9 cellular contexts compared by ENCODE assay signal in the genomic region with DNA sequence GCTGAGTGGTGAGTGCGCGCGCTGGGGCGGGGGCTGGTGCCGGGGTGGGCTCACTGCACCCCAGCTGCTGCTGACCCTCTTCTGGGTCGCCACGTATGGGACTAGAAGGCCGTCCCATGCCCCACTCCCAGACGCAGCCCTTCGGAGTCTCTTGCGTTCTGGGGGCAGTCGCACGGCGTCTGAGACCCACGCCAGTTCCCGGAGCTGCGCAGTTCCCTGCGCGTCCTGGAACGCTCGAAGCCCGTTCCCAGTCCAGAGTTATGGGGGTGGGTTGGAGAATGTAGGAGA. TPM values are rescaled to one million over a fixed set of nuclear protein-coding genes. Genes with fewer than 3 reads are reported as not detected.
A peak's percentile ranks its signal among the peaks of the same experiment; 100 is the strongest.
DNase-seq lines count a peak whose midpoint lies in the region; ATAC-seq, FAIRE-seq and TF ChIP-seq lines count a peak whose summit lies in the region.
"Had no signal": no experiment of that assay in that cellular context is flagged by ENCODE, and none has a peak within 500 bp of the region (broad histone marks: within the 10 kb centered on the region; RNA-seq: fewer than 3 reads in every experiment).

No MANE protein-coding gene starts in this region.

- peaks cover 61% of the 10 kb centered on the region for H3K27me3 Mint-ChIP-seq in activated naive CD4-positive, alpha-beta T cell treated with anti-CD3 and anti-CD28 coated beads, Interleukin-2, amount 50 U/mL, for 24 hours

- H3K14ac ChIP-seq in H1 (ENCODE audit: insufficient read length): no peak overlapping the region

- H2BK15ac ChIP-seq in H1 (ENCODE audit: low read length): no peak overlapping the region

- no peak overlapping the region for H2AK5ac ChIP-seq in H1 (ENCODE audit: low read depth, low read length)

- 0 out of 2 replicates have a peak overlapping the region, but pooled peaks have one; percentile 23 for H2BK12ac ChIP-seq in H1 (ENCODE audit: low read depth, low read length)

- H3K36me3 ChIP-seq in H1 (ENCODE audit: control insufficient read depth in 2 of 4, insufficient read depth in 4 of 4, low read length in 3 of 4): no peaks in the 10 kb centered on the region; a peak in 1 of 8 replicates
- no peaks in the 10 kb centered on the region for H3K36me3 ChIP-seq in mucosa of descending colon (ENCODE audit: low read depth)
- H3K36me3 ChIP-seq in uterus: no peaks in the 10 kb centered on the region

- H3K4me1 ChIP-seq in H1 (replicated peaks in 1 of 4; ENCODE audit: control insufficient read depth in 3 of 4, insufficient read depth in 4 of 4, low read length in 3 of 4) (peaks cover 0 to 8% (median 6%) of the 10 kb centered on the region in 4 experiments; a peak in 6 of 7 replicates), mucosa of descending colon (ENCODE audit: low read depth) (peaks cover 11% of the 10 kb centered on the region), uterus (no peaks in the 10 kb centered on the region)

- 0 out of 2 replicates have a peak overlapping the region, but pooled peaks have one; percentile 21 for H3K18ac ChIP-seq in H1 (ENCODE audit: extremely low read depth, low read length)

- peak overlapping the region; percentile 88; the same call in 1 of the 2 replicates for H4K8ac ChIP-seq in H1 (ENCODE audit: extremely low read depth, insufficient read depth, low read length)

- no peak for FAIRE-seq in H1 (lab: Jason Lieb, UNC)

- no peak overlapping the region for H2BK120ac ChIP-seq in H1 (replicated peaks; ENCODE audit: low read depth, low read length)

- no peak overlapping the region for H3K4ac ChIP-seq in H1 (replicated peaks; ENCODE audit: insufficient read length, low read depth, low read length)

- no peak overlapping the region for H2BK20ac ChIP-seq in H1 (ENCODE audit: low read length)

- TF ChIP-seq RAD21 in H1 (IDR thresholded peaks at IDR 0.05 in 1 of 2, conservative IDR thresholded peaks at IDR 0.05 in 1 of 2; ENCODE audit: low read depth in 2 of 2, low read length in 2 of 2): no peak

- peak overlapping the region; percentile 92; the same call in 1 of the 2 replicates for H2AFZ ChIP-seq in H1 (ENCODE audit: low read length)

- H3K4me3 Mint-ChIP-seq in activated naive CD4-positive, alpha-beta T cell treated with anti-CD3 and anti-CD28 coated beads, Interleukin-2, amount 50 U/mL, for 24 hours: peak overlapping the region; percentile 42

- CTCF ChIA-PET in H1 (lab: Charles Lee; ENCODE audit: partially characterized antibody): no interaction called here

- WGBS in H1 (ENCODE audit: extremely low coverage in 1 of 2, insufficient coverage in 1 of 2, insufficient read length in 1 of 2, insufficient replicate concordance in 2 of 2, low coverage in 1 of 2, low lambda C conversion rate in 2 of 2, missing lambda C conversion rate in 1 of 2), 2 experiments: 0% methylated on average over 17 of the region's 22 CpGs; no CpG with 5 or more reads in 1 of the 2 experiments

- no peak overlapping the region for H3K27ac ChIP-seq in H1 (ENCODE audit: low read depth, low read length)
- H3K27ac ChIP-seq in uterus: peak overlapping the region; percentile 78 to 82
- H3K27ac ChIP-seq: KMS-11 had no signal

- H3K79me2 ChIP-seq in H1 (ENCODE audit: control insufficient read depth in 1 of 2, insufficient read depth in 2 of 2, low read length in 2 of 2): no peaks in the 10 kb centered on the region

- H3K4me3 ChIP-seq in H1 (ENCODE audit: extremely low read depth in 1 of 4, insufficient read depth in 2 of 4, low read depth in 3 of 4, low read length in 4 of 4): peak overlapping the region; percentile 55 to 76 (median 60)
- no peak overlapping the region for H3K4me3 ChIP-seq in mucosa of descending colon
- peak overlapping the region; percentile 61 to 64 for H3K4me3 ChIP-seq in uterus

- no peaks in the 10 kb centered on the region for H3K9me3 Mint-ChIP-seq in activated naive CD4-positive, alpha-beta T cell treated with anti-CD3 and anti-CD28 coated beads, Interleukin-2, amount 50 U/mL, for 24 hours

- DNase-seq in activated naive CD4-positive, alpha-beta T cell treated with Interleukin-2 at 50 U/mL for 16 hours: no peak
- DNase-seq in H1 (ENCODE audit: low read depth in 1 of 2, low spot score in 2 of 2): no peak
- DNase-seq in mucosa of descending colon: peak in 1 of 3 donors; percentile 41
- no peak for DNase-seq in uterus
- DNase-seq in NCI-H1694 (lab: John Stamatoyannopoulos, UW): no peak
- DNase-seq in ureter (ENCODE audit: low spot score): no peak

- H3K9me3 ChIP-seq in H1 (ENCODE audit: insufficient read depth in 2 of 2, low read depth in 1 of 2, low read length in 1 of 2) (peaks cover 0 to 3% of the 10 kb centered on the region in 2 experiments; a peak in 1 of 4 replicates), mucosa of descending colon (no peaks in the 10 kb centered on the region), uterus (no peaks in the 10 kb centered on the region)

- TF ChIP-seq EP300 in H1 (IDR thresholded peaks at IDR 0.05; ENCODE audit: borderline replicate concordance in 1 of 2, low read depth in 2 of 2, low read length in 2 of 2): no peak

- H3K27me3 ChIP-seq in H1 (replicated peaks in 1 of 4; ENCODE audit: control insufficient read depth in 3 of 4, extremely low read depth in 1 of 4, insufficient read depth in 3 of 4, low read length in 3 of 4): peaks cover 9 to 43% (median 37%) of the 10 kb centered on the region in 4 experiments
- H3K27me3 ChIP-seq in uterus: no peaks in the 10 kb centered on the region

- H2BK5ac ChIP-seq in H1 (ENCODE audit: low read depth, low read length): no peak overlapping the region

- ATAC-seq in mucosa of descending colon (peak; percentile 23), HG03439 (IDR thresholded peaks at IDR 0.05; ENCODE audit: unreplicated experiment) (no peak)

- 0 out of 7 replicates have a peak overlapping the region, but pooled peaks of 1 of the 4 experiments have one; percentile 6 for H3K9ac ChIP-seq in H1 (replicated peaks in 1 of 4; ENCODE audit: extremely low read depth in 1 of 4, low read depth in 3 of 4, low read length in 3 of 4)
- H3K9ac ChIP-seq: KMS-11 had no signal

- peaks cover 27% of the 10 kb centered on the region for H3K4me1 Mint-ChIP-seq in activated naive CD4-positive, alpha-beta T cell treated with anti-CD3 and anti-CD28 coated beads, Interleukin-2, amount 50 U/mL, for 24 hours

- peak overlapping the region; percentile 95 to 97 for H3K4me2 ChIP-seq in H1 (ENCODE audit: insufficient read depth in 1 of 2, low read depth in 2 of 2, low read length in 2 of 2)
- H3K4me2 ChIP-seq: KMS-11 had no signal

- no peaks in the 10 kb centered on the region for H3K36me3 Mint-ChIP-seq in activated naive CD4-positive, alpha-beta T cell treated with anti-CD3 and anti-CD28 coated beads, Interleukin-2, amount 50 U/mL, for 24 hours

- POLR2A ChIA-PET in H1 (lab: Charles Lee; ENCODE audit: partially characterized antibody): interaction anchor here (1.2 to 1.8 kb wide), 4 partner anchors 9 to 86 kb away, joined by 3 to 4 read pairs (median 3); partner anchors contain the start of gene BTG4

- no peak overlapping the region for H4K91ac ChIP-seq in H1 (replicated peaks; ENCODE audit: insufficient read length, low read length)

- intact Hi-C loops in mucosa of descending colon (cut with DNase I, micrococcal nuclease) (no loop called here), uterus (cut with DNase I; ENCODE audit: low total_unique reads) (no loop called here)

- no peaks in the 10 kb centered on the region for H4K20me1 ChIP-seq in H1 (replicated peaks in 1 of 2; ENCODE audit: control insufficient read depth in 1 of 2, insufficient read depth in 2 of 2, low read length in 2 of 2)

- H3K56ac ChIP-seq in H1 (replicated peaks; ENCODE audit: insufficient read length, low read depth, low read length): no peak overlapping the region

- TF ChIP-seq POLR2A in H1 (IDR thresholded peaks at IDR 0.05; ENCODE audit: control extremely low read depth in 1 of 2, low read depth in 2 of 2, low read length in 2 of 2): no peak
- TF ChIP-seq POLR2A in uterus (IDR thresholded peaks at IDR 0.05): no peak

- no peaks in the 10 kb centered on the region for H3K79me1 ChIP-seq in H1 (ENCODE audit: low read depth, low read length)

- H3K23me2 ChIP-seq in H1 (ENCODE audit: low read depth, low read length): peaks cover 12% of the 10 kb centered on the region; the same call in 1 of the 2 replicates

- TF ChIP-seq CTCF in H1 (IDR thresholded peaks at IDR 0.05; ENCODE audit: control extremely low read depth in 1 of 3, insufficient read depth in 1 of 3, low read depth in 1 of 3, low read length in 3 of 3) (no peak), mucosa of descending colon (IDR thresholded peaks at IDR 0.05) (no peak), uterus (IDR thresholded peaks at IDR 0.05) (no peak)

- H3K23ac ChIP-seq in H1 (ENCODE audit: insufficient read length): no peak overlapping the region

- no peak overlapping the region for H4K5ac ChIP-seq in H1 (ENCODE audit: insufficient read length, low read depth, low read length)

- no peak overlapping the region for H3K27ac Mint-ChIP-seq in activated naive CD4-positive, alpha-beta T cell treated with anti-CD3 and anti-CD28 coated beads, Interleukin-2, amount 50 U/mL, for 24 hours

RNA-seq across cellular contexts. Expression of gene LAYN, which starts 0.3 kb away (rescaled TPM):
- total RNA-seq in H1 (2021; fragmentation: NEBNext Ultra II Directional; extraction: Animal tissue kit (Norgen Biotek cat#: 25700)): 7.7 and 9.3 TPM in 2 replicates
- polyA plus RNA-seq in H1 (2011; rRNA removed): 4.2 and 4.5 TPM in 2 replicates
- polyA plus RNA-seq in H1 (2011; cell fraction: cytosol; rRNA removed): 8.5 TPM
- 4.2 TPM for polyA plus RNA-seq in H1 (2011; cell fraction: nucleus; rRNA removed)
- polyA plus RNA-seq in H1 (2012, experiment 1 of 2): 4.0 to 5.4 TPM (median 4.5 TPM) in 4 replicates
- 4.8 TPM for polyA plus RNA-seq in H1 (2012, experiment 2 of 2)
- polyA plus RNA-seq in H1 (2013, experiment 1 of 2): 3.9 TPM
- polyA plus RNA-seq in H1 (2013, experiment 2 of 2): 4.3 TPM
- 6.5 TPM in 2 replicates for polyA minus RNA-seq in H1 (2011; rRNA and poly(A)+ RNA removed)
- 3.4 TPM for polyA minus RNA-seq in H1 (2011; cell fraction: cytosol; rRNA and poly(A)+ RNA removed)
- polyA minus RNA-seq in H1 (2011; cell fraction: nucleus; rRNA and poly(A)+ RNA removed): 10.3 TPM
- total RNA-seq in mucosa of descending colon (10 to 100 TPM in 1 of 3 donors, 1 to 10 TPM in 1, under 1 TPM in 1; 0.90 to 22.9 (median 2.7) TPM), uterus (10 to 100 TPM in 3 of 4 donors, 1 to 10 TPM in 1; 8.5 to 58.2 (median 37.1) TPM), ureter (8.6 TPM)

RNA-seq across cellular contexts. Expression of gene HOATZ, which starts 26.3 kb away (rescaled TPM):
- total RNA-seq in H1 (2021; fragmentation: NEBNext Ultra II Directional; extraction: Animal tissue kit (Norgen Biotek cat#: 25700)): not detected in 2 replicates
- polyA plus RNA-seq in H1 (2011; rRNA removed): not detected in 2 replicates
- not detected for polyA plus RNA-seq in H1 (2011; cell fraction: cytosol; rRNA removed)
- not detected for polyA plus RNA-seq in H1 (2011; cell fraction: nucleus; rRNA removed)
- not detected in 4 replicates for polyA plus RNA-seq in H1 (2012, experiment 1 of 2)
- polyA plus RNA-seq in H1 (2012, experiment 2 of 2): not detected
- not detected for polyA plus RNA-seq in H1 (2013, experiment 1 of 2)
- not detected for polyA plus RNA-seq in H1 (2013, experiment 2 of 2)
- not detected in 2 replicates for polyA minus RNA-seq in H1 (2011; rRNA and poly(A)+ RNA removed)
- polyA minus RNA-seq in H1 (2011; cell fraction: cytosol; rRNA and poly(A)+ RNA removed): not detected
- not detected for polyA minus RNA-seq in H1 (2011; cell fraction: nucleus; rRNA and poly(A)+ RNA removed)
- total RNA-seq in mucosa of descending colon (not detected), uterus (1 to 10 TPM in 2 of 4 donors, under 1 TPM in 1, not detected in 1; 0.88 to 2.7 (median 2.6) TPM), ureter (not detected)

RNA-seq across cellular contexts. Expression of gene BTG4, which starts 28.7 kb away (rescaled TPM):
- total RNA-seq in H1 (2021; fragmentation: NEBNext Ultra II Directional; extraction: Animal tissue kit (Norgen Biotek cat#: 25700)): not detected in 2 replicates
- polyA plus RNA-seq in H1 (2011; rRNA removed): 0.06 TPM in 1 of 2 replicates, not detected in the other
- not detected for polyA plus RNA-seq in H1 (2011; cell fraction: cytosol; rRNA removed)
- polyA plus RNA-seq in H1 (2011; cell fraction: nucleus; rRNA removed): 0.10 TPM
- not detected in 4 replicates for polyA plus RNA-seq in H1 (2012, experiment 1 of 2)
- polyA plus RNA-seq in H1 (2012, experiment 2 of 2): not detected
- polyA plus RNA-seq in H1 (2013, experiment 1 of 2): not detected
- 0.09 TPM for polyA plus RNA-seq in H1 (2013, experiment 2 of 2)
- not detected in 2 replicates for polyA minus RNA-seq in H1 (2011; rRNA and poly(A)+ RNA removed)
- not detected for polyA minus RNA-seq in H1 (2011; cell fraction: cytosol; rRNA and poly(A)+ RNA removed)
- not detected for polyA minus RNA-seq in H1 (2011; cell fraction: nucleus; rRNA and poly(A)+ RNA removed)
- not detected for total RNA-seq in mucosa of descending colon
- not detected for total RNA-seq in uterus
- total RNA-seq in ureter: not detected
